ENCODE assay signal across 1 cellular context in genomic region chr2:19360881-19361321, GRCh38.
A peak's percentile ranks its signal among the peaks of the same experiment; 100 is the strongest.
TF ChIP-seq lines count a peak whose summit lies in the region.

No MANE protein-coding gene starts in this region.

TF ChIP-seq in H1, 55 proteins besides CTCF, POLR2A, EP300 and RAD21:
- TF ChIP-seq JUN (IDR thresholded peaks at IDR 0.05; ENCODE audit: low read depth, low read length), result no peak
- TF ChIP-seq KDM4A (IDR thresholded peaks at IDR 0.05; ENCODE audit: low read depth, low read length, severe bottlenecking), result peak; percentile 22
- TF ChIP-seq CBX8 (IDR thresholded peaks at IDR 0.05; ENCODE audit: borderline replicate concordance, low read depth, low read length), result 0 out of 2 replicates have a peak, but pooled peaks have one; percentile 58
